1 cellular context compared by ENCODE assay signal in the genomic region with DNA sequence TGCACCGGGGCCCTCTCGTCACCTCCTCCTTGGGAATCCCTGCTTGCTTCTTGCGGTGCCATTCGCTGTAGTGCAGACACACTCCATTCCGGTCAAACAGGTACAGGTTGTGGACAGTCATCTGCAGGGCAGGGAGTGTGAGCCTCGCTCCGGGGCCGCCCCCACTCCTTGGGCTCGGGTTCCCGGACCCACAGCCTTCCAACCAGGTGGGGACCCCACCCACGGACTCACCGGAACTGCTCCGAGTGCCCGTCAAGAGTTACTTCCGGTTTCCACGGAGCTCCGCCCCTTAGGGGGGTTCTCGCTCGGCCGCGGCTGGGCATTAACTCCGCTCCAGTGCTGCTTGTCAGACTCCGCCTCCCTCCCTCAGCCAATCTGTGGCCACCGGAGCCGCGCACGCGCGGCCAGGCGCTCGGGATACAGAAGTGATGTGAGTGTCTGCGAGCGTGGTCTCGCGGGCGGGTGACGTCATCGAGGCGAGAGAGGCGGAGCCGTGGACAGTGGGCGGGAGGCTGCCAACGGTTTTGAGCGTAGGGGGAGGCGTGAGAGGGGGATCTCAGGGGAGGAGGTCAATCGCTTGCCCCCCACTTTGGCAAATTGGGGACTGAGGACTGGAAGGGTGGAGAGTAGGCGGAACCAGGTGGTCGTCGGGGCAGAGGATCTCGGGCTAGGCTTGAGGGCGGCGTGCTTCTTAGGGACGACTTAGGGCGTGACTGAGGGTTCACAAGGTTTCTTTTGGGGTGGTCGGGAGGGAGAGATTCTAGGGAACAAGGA.
TF ChIP-seq lines count a peak whose summit lies in the region.

A gene with protein sequence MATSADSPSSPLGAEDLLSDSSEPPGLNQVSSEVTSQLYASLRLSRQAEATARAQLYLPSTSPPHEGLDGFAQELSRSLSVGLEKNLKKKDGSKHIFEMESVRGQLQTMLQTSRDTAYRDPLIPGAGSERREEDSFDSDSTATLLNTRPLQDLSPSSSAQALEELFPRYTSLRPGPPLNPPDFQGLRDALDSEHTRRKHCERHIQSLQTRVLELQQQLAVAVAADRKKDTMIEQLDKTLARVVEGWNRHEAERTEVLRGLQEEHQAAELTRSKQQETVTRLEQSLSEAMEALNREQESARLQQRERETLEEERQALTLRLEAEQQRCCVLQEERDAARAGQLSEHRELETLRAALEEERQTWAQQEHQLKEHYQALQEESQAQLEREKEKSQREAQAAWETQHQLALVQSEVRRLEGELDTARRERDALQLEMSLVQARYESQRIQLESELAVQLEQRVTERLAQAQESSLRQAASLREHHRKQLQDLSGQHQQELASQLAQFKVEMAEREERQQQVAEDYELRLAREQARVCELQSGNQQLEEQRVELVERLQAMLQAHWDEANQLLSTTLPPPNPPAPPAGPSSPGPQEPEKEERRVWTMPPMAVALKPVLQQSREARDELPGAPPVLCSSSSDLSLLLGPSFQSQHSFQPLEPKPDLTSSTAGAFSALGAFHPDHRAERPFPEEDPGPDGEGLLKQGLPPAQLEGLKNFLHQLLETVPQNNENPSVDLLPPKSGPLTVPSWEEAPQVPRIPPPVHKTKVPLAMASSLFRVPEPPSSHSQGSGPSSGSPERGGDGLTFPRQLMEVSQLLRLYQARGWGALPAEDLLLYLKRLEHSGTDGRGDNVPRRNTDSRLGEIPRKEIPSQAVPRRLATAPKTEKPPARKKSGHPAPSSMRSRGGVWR (plus strand): TSS at position 498 of the 774 bp plus-strand sequence. CDS start 874 bp downstream, outside the sequence.
A gene with protein sequence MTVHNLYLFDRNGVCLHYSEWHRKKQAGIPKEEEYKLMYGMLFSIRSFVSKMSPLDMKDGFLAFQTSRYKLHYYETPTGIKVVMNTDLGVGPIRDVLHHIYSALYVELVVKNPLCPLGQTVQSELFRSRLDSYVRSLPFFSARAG (minus strand): TSS at position 238 of the 774 bp plus-strand sequence. CDS start 117 bp downstream, at position 121.

TF ChIP-seq in GM12878, 131 proteins besides CTCF, POLR2A, EP300 and RAD21 (continued from another document and continues in another):
- TF ChIP-seq, protein P1, sequence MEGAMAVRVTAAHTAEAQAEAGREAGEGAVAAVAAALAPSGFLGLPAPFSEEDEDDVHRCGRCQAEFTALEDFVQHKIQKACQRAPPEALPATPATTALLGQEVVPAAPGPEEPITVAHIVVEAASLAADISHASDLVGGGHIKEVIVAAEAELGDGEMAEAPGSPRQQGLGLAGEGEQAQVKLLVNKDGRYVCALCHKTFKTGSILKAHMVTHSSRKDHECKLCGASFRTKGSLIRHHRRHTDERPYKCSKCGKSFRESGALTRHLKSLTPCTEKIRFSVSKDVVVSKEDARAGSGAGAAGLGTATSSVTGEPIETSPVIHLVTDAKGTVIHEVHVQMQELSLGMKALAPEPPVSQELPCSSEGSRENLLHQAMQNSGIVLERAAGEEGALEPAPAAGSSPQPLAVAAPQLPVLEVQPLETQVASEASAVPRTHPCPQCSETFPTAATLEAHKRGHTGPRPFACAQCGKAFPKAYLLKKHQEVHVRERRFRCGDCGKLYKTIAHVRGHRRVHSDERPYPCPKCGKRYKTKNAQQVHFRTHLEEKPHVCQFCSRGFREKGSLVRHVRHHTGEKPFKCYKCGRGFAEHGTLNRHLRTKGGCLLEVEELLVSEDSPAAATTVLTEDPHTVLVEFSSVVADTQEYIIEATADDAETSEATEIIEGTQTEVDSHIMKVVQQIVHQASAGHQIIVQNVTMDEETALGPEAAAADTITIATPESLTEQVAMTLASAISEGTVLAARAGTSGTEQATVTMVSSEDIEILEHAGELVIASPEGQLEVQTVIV (IDR thresholded peaks at IDR 0.05; ENCODE audit: borderline replicate concordance, partially characterized antibody) = peak; percentile 42
- TF ChIP-seq IKZF2 (IDR thresholded peaks at IDR 0.05) (peak in 1 of 2 experiments; percentile 47; a peak in 2 of 4 replicates), RELA (IDR thresholded peaks at IDR 0.05; ENCODE audit: borderline replicate concordance, partially characterized antibody) (no peak), CBFB (IDR thresholded peaks at IDR 0.05; ENCODE audit: low read depth) (peak; percentile 75; the same call in 1 of the 2 replicates), JUND (IDR thresholded peaks at IDR 0.05; ENCODE audit: low read depth, low read length) (peak; percentile 98), RB1 (IDR thresholded peaks at IDR 0.05; ENCODE audit: borderline replicate concordance) (peak; percentile 32; the same call in 1 of the 2 replicates), MYC (IDR thresholded peaks at IDR 0.05; ENCODE audit: insufficient read depth, insufficient read length, insufficient replicate concordance, low read length, severe bottlenecking) (no peak), SP1 (IDR thresholded peaks at IDR 0.05; ENCODE audit: low read depth, low read length) (peak; percentile 78), HDAC2 (IDR thresholded peaks at IDR 0.05) (no peak), SREBF1 (IDR thresholded peaks at IDR 0.05; ENCODE audit: low read length) (peak; percentile 41; the same call in 1 of the 2 replicates), PML (IDR thresholded peaks at IDR 0.05; ENCODE audit: low read length) (peak; percentile 56; the same call in 1 of the 2 replicates), GATAD2B (conservative IDR thresholded peaks at IDR 0.05; ENCODE audit: low read depth) (0 out of 2 replicates have a peak, but pooled peaks have one; percentile 29), POLR2AphosphoS5 (IDR thresholded peaks at IDR 0.05; ENCODE audit: low read length) (peak; percentile 75; the same call in 1 of the 2 replicates), LARP7 (IDR thresholded peaks at IDR 0.05) (peak; percentile 15; the same call in 1 of the 2 replicates), RCOR1 (conservative IDR thresholded peaks at IDR 0.05; ENCODE audit: low read depth, low read length) (0 out of 2 replicates have a peak, but pooled peaks have one; percentile 46), BRCA1 (IDR thresholded peaks at IDR 0.05; ENCODE audit: low read depth, low read length) (peak; percentile 66), SIN3A (IDR thresholded peaks at IDR 0.05; ENCODE audit: low read depth, low read length) (peak; percentile 52), FOXM1 (IDR thresholded peaks at IDR 0.05; ENCODE audit: low read depth, low read length) (no peak), ZNF207 (IDR thresholded peaks at IDR 0.05; ENCODE audit: borderline replicate concordance) (0 out of 2 replicates have a peak, but pooled peaks have one; percentile 45), CREM (IDR thresholded peaks at IDR 0.05; ENCODE audit: low read depth) (peak; percentile 93), FOS (IDR thresholded peaks at IDR 0.05; ENCODE audit: borderline replicate concordance, extremely low read depth, insufficient read length) (no peak)
- TF ChIP-seq, protein P2, sequence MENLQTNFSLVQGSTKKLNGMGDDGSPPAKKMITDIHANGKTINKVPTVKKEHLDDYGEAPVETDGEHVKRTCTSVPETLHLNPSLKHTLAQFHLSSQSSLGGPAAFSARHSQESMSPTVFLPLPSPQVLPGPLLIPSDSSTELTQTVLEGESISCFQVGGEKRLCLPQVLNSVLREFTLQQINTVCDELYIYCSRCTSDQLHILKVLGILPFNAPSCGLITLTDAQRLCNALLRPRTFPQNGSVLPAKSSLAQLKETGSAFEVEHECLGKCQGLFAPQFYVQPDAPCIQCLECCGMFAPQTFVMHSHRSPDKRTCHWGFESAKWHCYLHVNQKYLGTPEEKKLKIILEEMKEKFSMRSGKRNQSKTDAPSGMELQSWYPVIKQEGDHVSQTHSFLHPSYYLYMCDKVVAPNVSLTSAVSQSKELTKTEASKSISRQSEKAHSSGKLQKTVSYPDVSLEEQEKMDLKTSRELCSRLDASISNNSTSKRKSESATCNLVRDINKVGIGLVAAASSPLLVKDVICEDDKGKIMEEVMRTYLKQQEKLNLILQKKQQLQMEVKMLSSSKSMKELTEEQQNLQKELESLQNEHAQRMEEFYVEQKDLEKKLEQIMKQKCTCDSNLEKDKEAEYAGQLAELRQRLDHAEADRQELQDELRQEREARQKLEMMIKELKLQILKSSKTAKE (IDR thresholded peaks at IDR 0.05; ENCODE audit: low read depth, poor library complexity, severe bottlenecking) = peak; percentile 43
- TF ChIP-seq, protein P3, sequence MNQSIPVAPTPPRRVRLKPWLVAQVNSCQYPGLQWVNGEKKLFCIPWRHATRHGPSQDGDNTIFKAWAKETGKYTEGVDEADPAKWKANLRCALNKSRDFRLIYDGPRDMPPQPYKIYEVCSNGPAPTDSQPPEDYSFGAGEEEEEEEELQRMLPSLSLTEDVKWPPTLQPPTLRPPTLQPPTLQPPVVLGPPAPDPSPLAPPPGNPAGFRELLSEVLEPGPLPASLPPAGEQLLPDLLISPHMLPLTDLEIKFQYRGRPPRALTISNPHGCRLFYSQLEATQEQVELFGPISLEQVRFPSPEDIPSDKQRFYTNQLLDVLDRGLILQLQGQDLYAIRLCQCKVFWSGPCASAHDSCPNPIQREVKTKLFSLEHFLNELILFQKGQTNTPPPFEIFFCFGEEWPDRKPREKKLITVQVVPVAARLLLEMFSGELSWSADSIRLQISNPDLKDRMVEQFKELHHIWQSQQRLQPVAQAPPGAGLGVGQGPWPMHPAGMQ (IDR thresholded peaks at IDR 0.05; ENCODE audit: borderline replicate concordance) = no peak
- TF ChIP-seq, protein P4, sequence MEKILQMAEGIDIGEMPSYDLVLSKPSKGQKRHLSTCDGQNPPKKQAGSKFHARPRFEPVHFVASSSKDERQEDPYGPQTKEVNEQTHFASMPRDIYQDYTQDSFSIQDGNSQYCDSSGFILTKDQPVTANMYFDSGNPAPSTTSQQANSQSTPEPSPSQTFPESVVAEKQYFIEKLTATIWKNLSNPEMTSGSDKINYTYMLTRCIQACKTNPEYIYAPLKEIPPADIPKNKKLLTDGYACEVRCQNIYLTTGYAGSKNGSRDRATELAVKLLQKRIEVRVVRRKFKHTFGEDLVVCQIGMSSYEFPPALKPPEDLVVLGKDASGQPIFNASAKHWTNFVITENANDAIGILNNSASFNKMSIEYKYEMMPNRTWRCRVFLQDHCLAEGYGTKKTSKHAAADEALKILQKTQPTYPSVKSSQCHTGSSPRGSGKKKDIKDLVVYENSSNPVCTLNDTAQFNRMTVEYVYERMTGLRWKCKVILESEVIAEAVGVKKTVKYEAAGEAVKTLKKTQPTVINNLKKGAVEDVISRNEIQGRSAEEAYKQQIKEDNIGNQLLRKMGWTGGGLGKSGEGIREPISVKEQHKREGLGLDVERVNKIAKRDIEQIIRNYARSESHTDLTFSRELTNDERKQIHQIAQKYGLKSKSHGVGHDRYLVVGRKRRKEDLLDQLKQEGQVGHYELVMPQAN (conservative IDR thresholded peaks at IDR 0.05) = peak; percentile 72
- TF ChIP-seq, protein P5, sequence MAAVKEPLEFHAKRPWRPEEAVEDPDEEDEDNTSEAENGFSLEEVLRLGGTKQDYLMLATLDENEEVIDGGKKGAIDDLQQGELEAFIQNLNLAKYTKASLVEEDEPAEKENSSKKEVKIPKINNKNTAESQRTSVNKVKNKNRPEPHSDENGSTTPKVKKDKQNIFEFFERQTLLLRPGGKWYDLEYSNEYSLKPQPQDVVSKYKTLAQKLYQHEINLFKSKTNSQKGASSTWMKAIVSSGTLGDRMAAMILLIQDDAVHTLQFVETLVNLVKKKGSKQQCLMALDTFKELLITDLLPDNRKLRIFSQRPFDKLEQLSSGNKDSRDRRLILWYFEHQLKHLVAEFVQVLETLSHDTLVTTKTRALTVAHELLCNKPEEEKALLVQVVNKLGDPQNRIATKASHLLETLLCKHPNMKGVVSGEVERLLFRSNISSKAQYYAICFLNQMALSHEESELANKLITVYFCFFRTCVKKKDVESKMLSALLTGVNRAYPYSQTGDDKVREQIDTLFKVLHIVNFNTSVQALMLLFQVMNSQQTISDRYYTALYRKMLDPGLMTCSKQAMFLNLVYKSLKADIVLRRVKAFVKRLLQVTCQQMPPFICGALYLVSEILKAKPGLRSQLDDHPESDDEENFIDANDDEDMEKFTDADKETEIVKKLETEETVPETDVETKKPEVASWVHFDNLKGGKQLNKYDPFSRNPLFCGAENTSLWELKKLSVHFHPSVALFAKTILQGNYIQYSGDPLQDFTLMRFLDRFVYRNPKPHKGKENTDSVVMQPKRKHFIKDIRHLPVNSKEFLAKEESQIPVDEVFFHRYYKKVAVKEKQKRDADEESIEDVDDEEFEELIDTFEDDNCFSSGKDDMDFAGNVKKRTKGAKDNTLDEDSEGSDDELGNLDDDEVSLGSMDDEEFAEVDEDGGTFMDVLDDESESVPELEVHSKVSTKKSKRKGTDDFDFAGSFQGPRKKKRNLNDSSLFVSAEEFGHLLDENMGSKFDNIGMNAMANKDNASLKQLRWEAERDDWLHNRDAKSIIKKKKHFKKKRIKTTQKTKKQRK (IDR thresholded peaks at IDR 0.05; ENCODE audit: low read depth, low read length) = no peak
- TF ChIP-seq, protein P6, sequence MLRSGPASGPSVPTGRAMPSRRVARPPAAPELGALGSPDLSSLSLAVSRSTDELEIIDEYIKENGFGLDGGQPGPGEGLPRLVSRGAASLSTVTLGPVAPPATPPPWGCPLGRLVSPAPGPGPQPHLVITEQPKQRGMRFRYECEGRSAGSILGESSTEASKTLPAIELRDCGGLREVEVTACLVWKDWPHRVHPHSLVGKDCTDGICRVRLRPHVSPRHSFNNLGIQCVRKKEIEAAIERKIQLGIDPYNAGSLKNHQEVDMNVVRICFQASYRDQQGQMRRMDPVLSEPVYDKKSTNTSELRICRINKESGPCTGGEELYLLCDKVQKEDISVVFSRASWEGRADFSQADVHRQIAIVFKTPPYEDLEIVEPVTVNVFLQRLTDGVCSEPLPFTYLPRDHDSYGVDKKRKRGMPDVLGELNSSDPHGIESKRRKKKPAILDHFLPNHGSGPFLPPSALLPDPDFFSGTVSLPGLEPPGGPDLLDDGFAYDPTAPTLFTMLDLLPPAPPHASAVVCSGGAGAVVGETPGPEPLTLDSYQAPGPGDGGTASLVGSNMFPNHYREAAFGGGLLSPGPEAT (IDR thresholded peaks at IDR 0.05; ENCODE audit: low read depth) = peak; percentile 65
- TF ChIP-seq, protein P7, sequence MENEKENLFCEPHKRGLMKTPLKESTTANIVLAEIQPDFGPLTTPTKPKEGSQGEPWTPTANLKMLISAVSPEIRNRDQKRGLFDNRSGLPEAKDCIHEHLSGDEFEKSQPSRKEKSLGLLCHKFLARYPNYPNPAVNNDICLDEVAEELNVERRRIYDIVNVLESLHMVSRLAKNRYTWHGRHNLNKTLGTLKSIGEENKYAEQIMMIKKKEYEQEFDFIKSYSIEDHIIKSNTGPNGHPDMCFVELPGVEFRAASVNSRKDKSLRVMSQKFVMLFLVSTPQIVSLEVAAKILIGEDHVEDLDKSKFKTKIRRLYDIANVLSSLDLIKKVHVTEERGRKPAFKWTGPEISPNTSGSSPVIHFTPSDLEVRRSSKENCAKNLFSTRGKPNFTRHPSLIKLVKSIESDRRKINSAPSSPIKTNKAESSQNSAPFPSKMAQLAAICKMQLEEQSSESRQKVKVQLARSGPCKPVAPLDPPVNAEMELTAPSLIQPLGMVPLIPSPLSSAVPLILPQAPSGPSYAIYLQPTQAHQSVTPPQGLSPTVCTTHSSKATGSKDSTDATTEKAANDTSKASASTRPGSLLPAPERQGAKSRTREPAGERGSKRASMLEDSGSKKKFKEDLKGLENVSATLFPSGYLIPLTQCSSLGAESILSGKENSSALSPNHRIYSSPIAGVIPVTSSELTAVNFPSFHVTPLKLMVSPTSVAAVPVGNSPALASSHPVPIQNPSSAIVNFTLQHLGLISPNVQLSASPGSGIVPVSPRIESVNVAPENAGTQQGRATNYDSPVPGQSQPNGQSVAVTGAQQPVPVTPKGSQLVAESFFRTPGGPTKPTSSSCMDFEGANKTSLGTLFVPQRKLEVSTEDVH (IDR thresholded peaks at IDR 0.05; ENCODE audit: low read depth, partially characterized antibody) = no peak
- TF ChIP-seq, protein P8, sequence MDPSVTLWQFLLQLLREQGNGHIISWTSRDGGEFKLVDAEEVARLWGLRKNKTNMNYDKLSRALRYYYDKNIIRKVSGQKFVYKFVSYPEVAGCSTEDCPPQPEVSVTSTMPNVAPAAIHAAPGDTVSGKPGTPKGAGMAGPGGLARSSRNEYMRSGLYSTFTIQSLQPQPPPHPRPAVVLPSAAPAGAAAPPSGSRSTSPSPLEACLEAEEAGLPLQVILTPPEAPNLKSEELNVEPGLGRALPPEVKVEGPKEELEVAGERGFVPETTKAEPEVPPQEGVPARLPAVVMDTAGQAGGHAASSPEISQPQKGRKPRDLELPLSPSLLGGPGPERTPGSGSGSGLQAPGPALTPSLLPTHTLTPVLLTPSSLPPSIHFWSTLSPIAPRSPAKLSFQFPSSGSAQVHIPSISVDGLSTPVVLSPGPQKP (IDR thresholded peaks at IDR 0.05; ENCODE audit: low read depth, low read length) = peak; percentile 93
